ENCODE assay signal across 13 cellular contexts in the genomic region with DNA sequence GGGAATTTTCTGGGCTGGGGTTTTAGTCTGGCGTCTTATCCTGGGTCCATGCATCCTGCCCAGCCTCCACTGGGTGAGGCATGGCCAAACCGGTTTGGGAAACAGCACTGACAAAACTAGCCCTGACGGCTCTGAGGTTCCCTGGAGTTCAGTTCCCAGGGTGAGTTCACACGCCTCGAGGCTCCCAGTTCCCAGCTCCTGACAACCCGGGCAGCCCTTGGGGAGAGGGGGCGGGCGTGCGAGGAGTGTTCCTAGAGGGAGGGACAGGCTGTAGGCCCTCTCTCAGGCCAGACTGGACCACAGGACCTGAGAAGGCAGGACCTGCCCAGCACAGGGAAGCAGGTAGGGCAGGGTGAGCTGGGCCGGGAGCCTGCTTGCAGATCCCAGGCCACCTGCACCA.
A peak's percentile ranks its signal among the peaks of the same experiment; 100 is the strongest.
DNase-seq lines count a peak whose midpoint lies in the region; ATAC-seq, FAIRE-seq and TF ChIP-seq lines count a peak whose summit lies in the region.
"Had no signal": no experiment of that assay in that cellular context is flagged by ENCODE, and none has a peak within 500 bp of the region (broad histone marks: within the 10 kb centered on the region; RNA-seq: fewer than 3 reads in every experiment).

No MANE protein-coding gene starts in this region.

- H3K9me3 Mint-ChIP-seq in HFFc6: no peaks in the 10 kb centered on the region
- H3K9me3 Mint-ChIP-seq in WTC11: no peaks in the 10 kb centered on the region

- H3K4me1 Mint-ChIP-seq in HFFc6 (ENCODE audit: low read depth): peaks cover 73% of the 10 kb centered on the region
- H3K4me1 Mint-ChIP-seq in WTC11: peaks cover 28% of the 10 kb centered on the region

- no peaks in the 10 kb centered on the region for H3K79me2 ChIP-seq in HepG2 (ENCODE audit: insufficient read depth, low read length)

- H3K4me3 Mint-ChIP-seq in HFFc6 (no peak overlapping the region), WTC11 (no peak overlapping the region)

- H3K27ac Mint-ChIP-seq in HFFc6 (peak overlapping the region; percentile 98), WTC11 (no peak overlapping the region)

- no peak overlapping the region for H3K9ac ChIP-seq in HepG2 (ENCODE audit: insufficient read depth, low read depth, low read length)

- in situ Hi-C loops in HepG2 (cut with HindIII; ENCODE audit: extremely low pct_ligation_motif_present, low pct_unique_long_range_greater_than_20kb): no loop called here

- WGBS in HepG2 (ENCODE audit: low lambda C conversion rate): 96% methylated on average over 4 of the region's 10 CpGs
- 17% methylated on average over 1 of the region's 10 CpGs for WGBS in suprapubic skin

- TF ChIP-seq CTCF in HFFc6 (IDR thresholded peaks at IDR 0.05): no peak
- TF ChIP-seq CTCF in HepG2 (CRISPR knock-in tag; IDR thresholded peaks at IDR 0.05): no peak
- TF ChIP-seq CTCF in suprapubic skin (IDR thresholded peaks at IDR 0.05): no peak
- no peak for TF ChIP-seq CTCF in WTC11 (IDR thresholded peaks at IDR 0.05)

- no peak overlapping the region for H2AFZ ChIP-seq in HepG2 (ENCODE audit: low read length)

- intact Hi-C loops in HepG2 (cut with micrococcal nuclease; ENCODE audit: unreplicated experiment): no loop called here

- TF ChIP-seq EP300 in HepG2 (IDR thresholded peaks at IDR 0.05; ENCODE audit: low read depth in 2 of 2, low read length in 2 of 2) (no peak), HepG2 (CRISPR knock-in tag; IDR thresholded peaks at IDR 0.05; ENCODE audit: borderline replicate concordance) (no peak), suprapubic skin (IDR thresholded peaks at IDR 0.05) (no peak)

- H3K27me3 Mint-ChIP-seq in HFFc6 (ENCODE audit: insufficient read depth) (peaks cover 27% of the 10 kb centered on the region), WTC11 (ENCODE audit: low read depth) (no peaks in the 10 kb centered on the region)

- no TSS peak for BruUV-seq in HepG2 (replicated peaks; lab: Mats Ljungman, UMichigan)

- TF ChIP-seq POLR2A in HepG2 (IDR thresholded peaks at IDR 0.05; ENCODE audit: insufficient read depth in 1 of 2, low read depth in 2 of 2, low read length in 2 of 2) (no peak), suprapubic skin (IDR thresholded peaks at IDR 0.05) (no peak)

- H3K27ac ChIP-seq in cingulate gyrus (ENCODE audit: low read depth, low read length) (peak overlapping the region; percentile 62), HepG2 (ENCODE audit: extremely low read length, insufficient read depth, low read length) (no peak overlapping the region), suprapubic skin (peak overlapping the region; percentile 43)

- CTCF ChIA-PET in HepG2 (lab: Yijun Ruan, JAX; ENCODE audit: low intra/inter-chr PET ratio, low total read pairs): no interaction called here
- CTCF ChIA-PET in WTC11 (lab: Charles Lee): no interaction called here

- ATAC-seq in HepG2 (no peak), WTC11 (no peak)
- ATAC-seq: Panc1 had no signal

- H3K36me3 Mint-ChIP-seq in HFFc6 (ENCODE audit: low read depth) (peaks cover 21% of the 10 kb centered on the region), WTC11 (no peaks in the 10 kb centered on the region; the same call in 1 of the 2 replicates)

- POLR2A ChIA-PET in HepG2 (lab: Yijun Ruan, JAX): no interaction called here
- POLR2A ChIA-PET in WTC11 (lab: Charles Lee): no interaction called here

- TF ChIP-seq RAD21 in HepG2 (CRISPR knock-in tag; IDR thresholded peaks at IDR 0.05): no peak

- H3K36me3 ChIP-seq in HepG2 (replicated peaks in 1 of 2; ENCODE audit: control insufficient read depth in 1 of 2, insufficient read depth in 2 of 2, low read length in 2 of 2): peaks cover 37 to 71% of the 10 kb centered on the region in 2 experiments
- H3K36me3 ChIP-seq in suprapubic skin: peaks cover 7% of the 10 kb centered on the region

- no peak for FAIRE-seq in HepG2 (lab: Jason Lieb, UNC)

- H3K27me3 ChIP-seq in HepG2 (ENCODE audit: control insufficient read depth in 1 of 2, insufficient read depth in 2 of 2, low read length in 2 of 2) (no peaks in the 10 kb centered on the region), suprapubic skin (no peaks in the 10 kb centered on the region)

- no peak overlapping the region for H3K4me2 ChIP-seq in HepG2 (ENCODE audit: low read depth, low read length)

- H3K9me3 ChIP-seq in HepG2 (ENCODE audit: low read length) (no peaks in the 10 kb centered on the region), suprapubic skin (no peaks in the 10 kb centered on the region)

- peaks cover 46% of the 10 kb centered on the region; the same call in 1 of the 2 replicates for H4K20me1 ChIP-seq in HepG2 (ENCODE audit: insufficient read depth, low read length)

- no peak overlapping the region for H3K4me3 ChIP-seq in HepG2 (replicated peaks in 1 of 3; ENCODE audit: insufficient read depth in 1 of 3, low read depth in 2 of 3, low read length in 3 of 3)
- H3K4me3 ChIP-seq in suprapubic skin: no peak overlapping the region

- DNase-seq in HFFc6: no peak
- DNase-seq in HepG2 (ENCODE audit: low spot score): no peak
- DNase-seq in suprapubic skin (ENCODE audit: low spot score in 2 of 2): no peak
- DNase-seq in ecto neural progenitor cell (ENCODE audit: low spot score): no peak
- DNase-seq in globus pallidus (ENCODE audit: low spot score): no peak
- DNase-seq in NOMO-1 treated with dmso at 0.1 percent for 144 hours (lab: John Stamatoyannopoulos, UW; ENCODE audit: unreplicated experiment): no peak
- DNase-seq in WTC11 (ENCODE audit: low spot score): no peak
- DNase-seq: activated CD4-positive, CD25-positive, alpha-beta regulatory T cell; activated naive CD4-positive, alpha-beta T cell treated with anti-CD3 and anti-CD28 coated beads, Interleukin-2, amount 50 U/mL, for 16 hours; NCI-H1694; stimulated activated CD4-positive, alpha-beta T cell treated with anti-CD3 and anti-CD28 coated beads, Interleukin-2, amount 100 ng/mL, for 48 hours had no signal

- H3K4me1 ChIP-seq in HepG2 (ENCODE audit: insufficient read depth, low read length) (peaks cover 20% of the 10 kb centered on the region), suprapubic skin (peaks cover 89% of the 10 kb centered on the region)

TF ChIP-seq in HepG2, 621 proteins besides CTCF, POLR2A, EP300 and RAD21:
- TF ChIP-seq RBM22 (optimal IDR thresholded peaks at IDR 0.05; ENCODE audit: low read length) (peak; percentile 36), ZBED4 (CRISPR knock-in tag; IDR thresholded peaks at IDR 0.05; ENCODE audit: borderline replicate concordance) (no peak)

TF ChIP-seq in WTC11, 78 proteins besides CTCF, POLR2A, EP300 and RAD21:
- TF ChIP-seq SP1 (CRISPR knock-in tag; conservative IDR thresholded peaks at IDR 0.05): no peak
- TF ChIP-seq SMAD3 (CRISPR knock-in tag; IDR thresholded peaks at IDR 0.05; ENCODE audit: borderline replicate concordance): no peak
- no peak for TF ChIP-seq ZMAT4 (CRISPR knock-in tag; IDR thresholded peaks at IDR 0.05)
